Comparison of ENCODE assay signal across 22 cellular contexts in the genomic region with DNA sequence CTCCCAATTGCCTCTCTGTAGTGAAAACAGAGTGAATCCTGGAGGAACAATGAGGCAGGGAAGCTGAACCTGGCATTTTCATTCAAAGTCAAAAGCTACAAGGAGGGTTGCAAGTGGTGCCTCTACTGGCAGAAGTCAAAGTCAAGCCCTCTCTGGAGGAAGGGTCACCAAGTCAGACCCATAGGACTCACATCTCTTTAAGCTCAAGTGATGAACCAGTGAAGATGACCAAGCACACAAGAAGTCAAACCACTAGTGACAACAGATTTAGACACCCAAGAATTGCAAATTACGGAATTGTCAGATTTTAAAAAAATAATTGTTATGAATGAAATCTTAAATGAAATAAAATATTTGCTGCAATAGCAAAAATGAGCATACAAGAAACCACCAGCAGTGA.
DNase-seq lines count a peak whose midpoint lies in the region; ATAC-seq, FAIRE-seq and TF ChIP-seq lines count a peak whose summit lies in the region.
"Had no signal": no experiment of that assay in that cellular context is flagged by ENCODE, and none has a peak within 500 bp of the region (broad histone marks: within the 10 kb centered on the region; RNA-seq: fewer than 3 reads in every experiment).

No MANE protein-coding gene starts in this region.

- ATAC-seq in GM18868 (IDR thresholded peaks at IDR 0.05; ENCODE audit: unreplicated experiment) (peak; percentile 27), HG02759 (IDR thresholded peaks at IDR 0.05; ENCODE audit: unreplicated experiment) (peak; percentile 24), HG03521 (IDR thresholded peaks at IDR 0.05; ENCODE audit: unreplicated experiment) (peak; percentile 7), GM19035 (IDR thresholded peaks at IDR 0.05; ENCODE audit: unreplicated experiment) (no peak), PC-3 (no peak), HepG2 (no peak)
- ATAC-seq: activated CD8-positive, alpha-beta T cell treated with anti-CD3 and anti-CD28 coated beads for 36 hours; activated naive CD4-positive, alpha-beta T cell treated with anti-CD3 and anti-CD28 coated beads, Interleukin-2, amount 50 U/mL, for 72 hours; activated T-cell treated with anti-CD3 and anti-CD28 coated beads, Interleukin-2, amount 50 U/mL, for 4 hours; GM23338; heart left ventricle had no signal

- no TSS peak for BruUV-seq in PC-3 (replicated peaks; lab: Mats Ljungman, UMichigan)
- BruUV-seq in HepG2 (replicated peaks; lab: Mats Ljungman, UMichigan): no TSS peak

- no peaks in the 10 kb centered on the region for H3F3A ChIP-seq in PC-3 (ENCODE audit: low read length, unreplicated experiment)

- H3K9ac ChIP-seq in BLaER1 (no peak overlapping the region), PC-3 (ENCODE audit: low read length) (no peak overlapping the region), HepG2 (ENCODE audit: insufficient read depth, low read depth, low read length) (no peak overlapping the region)

- H3K4me2 ChIP-seq in BLaER1: peak overlapping the region; percentile 61
- H3K4me2 ChIP-seq in PC-3 (ENCODE audit: low read length): no peak overlapping the region
- no peak overlapping the region for H3K4me2 ChIP-seq in HepG2 (ENCODE audit: low read depth, low read length)
- H3K4me2 ChIP-seq: GM23338 had no signal

- FAIRE-seq in HepG2 (lab: Jason Lieb, UNC): no peak
- FAIRE-seq: D721Med had no signal

- POLR2A ChIA-PET in PC-3 (lab: Charles Lee; ENCODE audit: unreplicated experiment): no interaction called here
- POLR2A ChIA-PET in HepG2 (lab: Yijun Ruan, JAX): no interaction called here

- intact Hi-C loops in PC-3 (cut with micrococcal nuclease): no loop called here
- intact Hi-C loops in HepG2 (cut with micrococcal nuclease; ENCODE audit: unreplicated experiment): no loop called here

- H3K4me1 ChIP-seq in BLaER1 (peaks cover 23% of the 10 kb centered on the region), PC-3 (ENCODE audit: insufficient read depth, low read length) (no peaks in the 10 kb centered on the region), HepG2 (ENCODE audit: insufficient read depth, low read length) (peaks cover 17% of the 10 kb centered on the region)

- WGBS in HepG2 (ENCODE audit: low lambda C conversion rate): 100% methylated on average over 1 of the region's 1 CpG

- H3K79me2 ChIP-seq in PC-3 (ENCODE audit: low read length) (no peaks in the 10 kb centered on the region), HepG2 (ENCODE audit: insufficient read depth, low read length) (no peaks in the 10 kb centered on the region)

- H3K9me3 ChIP-seq in BLaER1: no peaks in the 10 kb centered on the region
- no peaks in the 10 kb centered on the region for H3K9me3 ChIP-seq in PC-3 (ENCODE audit: low read length)
- no peaks in the 10 kb centered on the region for H3K9me3 ChIP-seq in HepG2 (ENCODE audit: low read length)
- H3K9me3 ChIP-seq: heart left ventricle, right atrium auricular region, thoracic aorta had no signal

- H3K4me3 ChIP-seq in BLaER1 (no peak overlapping the region), PC-3 (ENCODE audit: low read length) (no peak overlapping the region), HepG2 (replicated peaks in 1 of 3; ENCODE audit: insufficient read depth in 1 of 3, low read depth in 2 of 3, low read length in 3 of 3) (no peak overlapping the region)
- H3K4me3 ChIP-seq: GM23338, heart left ventricle, right atrium auricular region, thoracic aorta had no signal

- DNase-seq in NAMALWA (ENCODE audit: low spot score) (no peak), PC-3 (no peak), HepG2 (ENCODE audit: low spot score) (no peak)
- DNase-seq: activated CD8-positive, alpha-beta T cell treated with anti-CD3 and anti-CD28 coated beads for 36 hours; activated T-cell treated with anti-CD3 and anti-CD28 coated beads, Interleukin-2, amount 50 U/mL, for 4 hours; C1 segment of cervical spinal cord; endodermal cell; heart left ventricle; NCI-H2029 treated with DMSO at 0.1 percent for 48 hours; NCI-H446; occipital lobe; SHP77 treated with DMSO at 0.1 percent for 48 hours had no signal

- H3K27me3 ChIP-seq in BLaER1 (no peaks in the 10 kb centered on the region), PC-3 (ENCODE audit: low read length) (no peaks in the 10 kb centered on the region), HepG2 (ENCODE audit: control insufficient read depth in 1 of 2, insufficient read depth in 2 of 2, low read length in 2 of 2) (no peaks in the 10 kb centered on the region; a peak in 1 of 5 replicates)
- H3K27me3 ChIP-seq: heart left ventricle, right atrium auricular region had no signal

- in situ Hi-C loops in HepG2 (cut with HindIII; ENCODE audit: extremely low pct_ligation_motif_present, low pct_unique_long_range_greater_than_20kb): no loop called here

- no peaks in the 10 kb centered on the region for H4K20me1 ChIP-seq in BLaER1
- H4K20me1 ChIP-seq in PC-3 (ENCODE audit: low read length): no peaks in the 10 kb centered on the region
- no peaks in the 10 kb centered on the region for H4K20me1 ChIP-seq in HepG2 (ENCODE audit: insufficient read depth, low read length)

- no peaks in the 10 kb centered on the region for H3K9me2 ChIP-seq in PC-3 (replicated peaks; ENCODE audit: low read length)

- no peak overlapping the region for H2AFZ ChIP-seq in PC-3 (ENCODE audit: low read length)
- H2AFZ ChIP-seq in HepG2 (ENCODE audit: low read length): no peak overlapping the region
- H2AFZ ChIP-seq: GM23338 had no signal

- TF ChIP-seq POLR2A in HepG2 (IDR thresholded peaks at IDR 0.05; ENCODE audit: insufficient read depth in 1 of 2, low read depth in 2 of 2, low read length in 2 of 2): no peak

- TF ChIP-seq RAD21 in HepG2 (CRISPR knock-in tag; IDR thresholded peaks at IDR 0.05): no peak

- TF ChIP-seq CTCF in PC-3 (conservative IDR thresholded peaks at IDR 0.05; ENCODE audit: low read depth, low read length) (no peak), HepG2 (CRISPR knock-in tag; IDR thresholded peaks at IDR 0.05) (no peak)

- 0 out of 2 replicates have a peak overlapping the region, but pooled peaks have one; percentile 8 for H3K27ac ChIP-seq in BLaER1
- no peak overlapping the region for H3K27ac ChIP-seq in PC-3 (ENCODE audit: low read length)
- no peak overlapping the region for H3K27ac ChIP-seq in HepG2 (ENCODE audit: extremely low read length, insufficient read depth, low read length)
- H3K27ac ChIP-seq: heart left ventricle, right atrium auricular region, thoracic aorta had no signal

- CTCF ChIA-PET in PC-3 (lab: Charles Lee) (no interaction called here), HepG2 (lab: Yijun Ruan, JAX; ENCODE audit: low intra/inter-chr PET ratio, low total read pairs) (no interaction called here)

- H3K36me3 ChIP-seq in BLaER1 (no peaks in the 10 kb centered on the region), PC-3 (ENCODE audit: low read depth, low read length) (no peaks in the 10 kb centered on the region), HepG2 (replicated peaks in 1 of 2; ENCODE audit: control insufficient read depth in 1 of 2, insufficient read depth in 2 of 2, low read length in 2 of 2) (no peaks in the 10 kb centered on the region)
- H3K36me3 ChIP-seq: heart left ventricle, right atrium auricular region, thoracic aorta had no signal

- TF ChIP-seq EP300 in HepG2 (IDR thresholded peaks at IDR 0.05; ENCODE audit: low read depth in 2 of 2, low read length in 2 of 2) (no peak), HepG2 (CRISPR knock-in tag; IDR thresholded peaks at IDR 0.05; ENCODE audit: borderline replicate concordance) (no peak)

TF ChIP-seq in HepG2, 621 proteins besides CTCF, POLR2A, EP300 and RAD21:
- TF ChIP-seq MAFK (conservative IDR thresholded peaks at IDR 0.05 in 1 of 2, IDR thresholded peaks at IDR 0.05 in 1 of 2; ENCODE audit: low read length in 2 of 2): 0 out of 4 replicates have a peak, but pooled peaks of 1 of the 2 experiments have one; percentile 8
- TF ChIP-seq ATF2 (CRISPR knock-in tag; IDR thresholded peaks at IDR 0.05): no peak
TF ChIP-seq in HepG2: peak in this region for 1.

Comparison
In these comparisons a context has a peak if more than half of its experiments do, and no peak if none do; other contexts are left out.
1. ATAC-seq: peak in GM18868 (single experiment), HG02759 (single experiment) and HG03521 (single experiment); none in GM19035 (single experiment), PC-3 (single experiment) and HepG2 (single experiment).